1 cellular context compared by ENCODE assay signal in the genomic region with DNA sequence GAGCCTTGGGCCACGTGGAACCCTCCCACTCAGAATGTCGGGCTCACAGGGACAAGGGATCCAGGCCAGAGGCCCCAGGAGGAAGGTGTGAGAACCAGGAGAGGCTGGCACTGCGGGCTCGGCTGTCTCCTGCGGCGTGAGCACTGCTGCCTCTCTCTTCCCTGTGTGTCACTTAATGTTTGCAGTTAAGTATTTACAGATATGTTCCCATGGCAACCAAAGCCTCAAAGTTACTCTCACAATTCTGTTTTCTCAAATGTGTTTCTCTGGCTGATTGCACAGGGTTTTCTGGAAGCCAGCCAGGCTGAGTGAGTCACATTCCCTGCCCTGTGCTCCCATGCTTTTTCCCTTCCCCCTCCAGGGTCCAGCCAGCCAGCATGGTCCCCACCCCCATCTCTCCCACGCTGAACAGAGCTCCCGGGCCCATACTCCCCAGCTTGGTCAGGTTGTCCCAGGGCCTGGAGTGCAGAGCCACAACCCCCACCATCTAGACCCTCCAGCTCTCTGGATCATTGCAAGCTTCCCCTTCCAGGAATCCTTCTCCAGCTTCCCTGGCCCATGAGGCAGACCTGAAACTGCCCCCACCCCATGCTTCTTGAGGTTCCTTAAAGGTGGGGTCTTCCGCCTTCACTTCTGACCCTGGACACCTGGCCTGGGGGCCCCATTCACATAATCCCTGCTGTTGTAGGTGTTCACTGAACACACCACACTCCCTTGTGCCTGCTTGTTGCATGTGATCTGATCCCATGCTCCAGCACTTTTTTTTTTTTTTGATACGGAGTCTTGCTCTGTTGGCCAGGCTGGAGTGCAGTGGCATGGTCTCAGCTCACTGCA.
TF ChIP-seq lines count a peak whose summit lies in the region.

No MANE protein-coding gene starts in this region.

TF ChIP-seq in HepG2, 621 proteins besides CTCF, POLR2A, EP300 and RAD21 (continued from another document and continues in another):
- TF ChIP-seq ZBTB3 (CRISPR knock-in tag; IDR thresholded peaks at IDR 0.05; ENCODE audit: borderline replicate concordance, low read depth) (no peak), ZNF335 (CRISPR knock-in tag; IDR thresholded peaks at IDR 0.05) (no peak), TBP (CRISPR knock-in tag; IDR thresholded peaks at IDR 0.05) (no peak), ZNF343 (CRISPR knock-in tag; IDR thresholded peaks at IDR 0.05) (no peak), GATAD2A (CRISPR knock-in tag; IDR thresholded peaks at IDR 0.05) (peak; percentile 70), ZFP37 (CRISPR knock-in tag; IDR thresholded peaks at IDR 0.05; ENCODE audit: borderline replicate concordance) (no peak), REL (CRISPR knock-in tag; conservative IDR thresholded peaks at IDR 0.05) (no peak), GATAD1 (CRISPR knock-in tag; IDR thresholded peaks at IDR 0.05) (peak; percentile 51; the same call in 1 of the 2 replicates), HMGA1 (CRISPR knock-in tag; conservative IDR thresholded peaks at IDR 0.05) (no peak), ZNF747 (CRISPR knock-in tag; IDR thresholded peaks at IDR 0.05; ENCODE audit: borderline replicate concordance) (peak; percentile 45; the same call in 1 of the 2 replicates), MAFF (IDR thresholded peaks at IDR 0.05; ENCODE audit: low read depth, low read length) (no peak), ZNF709 (CRISPR knock-in tag; IDR thresholded peaks at IDR 0.05) (peak; percentile 97; the same call in 1 of the 2 replicates), RXRB (CRISPR knock-in tag; IDR thresholded peaks at IDR 0.05; ENCODE audit: borderline replicate concordance) (peak; percentile 50; the same call in 1 of the 2 replicates), CENPT (CRISPR knock-in tag; IDR thresholded peaks at IDR 0.05; ENCODE audit: low read depth) (no peak), U2AF1 (optimal IDR thresholded peaks at IDR 0.05; ENCODE audit: low read depth, low read length) (no peak), ATRX (CRISPR knock-in tag; IDR thresholded peaks at IDR 0.05; ENCODE audit: borderline replicate concordance) (no peak), MAFK (conservative IDR thresholded peaks at IDR 0.05 in 1 of 2, IDR thresholded peaks at IDR 0.05 in 1 of 2; ENCODE audit: low read length in 2 of 2) (no peak), HOXA7 (CRISPR knock-in tag; IDR thresholded peaks at IDR 0.05) (no peak), ZNF432 (CRISPR knock-in tag; IDR thresholded peaks at IDR 0.05; ENCODE audit: borderline replicate concordance) (no peak), ZMAT3 (CRISPR knock-in tag; conservative IDR thresholded peaks at IDR 0.05) (no peak), ZNF34 (CRISPR knock-in tag; IDR thresholded peaks at IDR 0.05; ENCODE audit: borderline replicate concordance) (no peak), HNRNPH1 (optimal IDR thresholded peaks at IDR 0.05; ENCODE audit: low read depth, low read length) (no peak), ZNF883 (CRISPR knock-in tag; IDR thresholded peaks at IDR 0.05; ENCODE audit: not compliant biosample characterization) (no peak), CBX5 (CRISPR knock-in tag; IDR thresholded peaks at IDR 0.05; ENCODE audit: borderline replicate concordance) (no peak; the same call in 1 of the 2 replicates), ZNF17 (CRISPR knock-in tag; IDR thresholded peaks at IDR 0.05) (no peak), ZNF501 (CRISPR knock-in tag; IDR thresholded peaks at IDR 0.05) (0 out of 2 replicates have a peak, but pooled peaks have one; percentile 16), KDM6A (CRISPR knock-in tag; IDR thresholded peaks at IDR 0.05; ENCODE audit: low read depth) (peak; percentile 18; the same call in 1 of the 2 replicates), TCF12 (IDR thresholded peaks at IDR 0.05) (no peak), TCF12 (CRISPR knock-in tag; IDR thresholded peaks at IDR 0.05) (no peak), GABPA (IDR thresholded peaks at IDR 0.05; ENCODE audit: low read depth, low read length) (no peak), GABPA (CRISPR knock-in tag; IDR thresholded peaks at IDR 0.05; ENCODE audit: low read depth) (no peak), ZNF160 (CRISPR knock-in tag; IDR thresholded peaks at IDR 0.05) (no peak; the same call in 1 of the 2 replicates), POLR2AphosphoS5 (IDR thresholded peaks at IDR 0.05; ENCODE audit: low read depth, low read length) (no peak), TCF7 (IDR thresholded peaks at IDR 0.05; ENCODE audit: low read depth) (no peak), ZMYM3 (CRISPR knock-in tag; IDR thresholded peaks at IDR 0.05) (peak; percentile 18; the same call in 1 of the 2 replicates), PHF8 (CRISPR knock-in tag; IDR thresholded peaks at IDR 0.05) (no peak), HOXA9 (CRISPR knock-in tag; IDR thresholded peaks at IDR 0.05; ENCODE audit: borderline replicate concordance) (no peak), ZSCAN20 (CRISPR knock-in tag; IDR thresholded peaks at IDR 0.05; ENCODE audit: borderline replicate concordance) (no peak), ZNF850 (CRISPR knock-in tag; conservative IDR thresholded peaks at IDR 0.05) (no peak), ZNF562 (CRISPR knock-in tag; IDR thresholded peaks at IDR 0.05; ENCODE audit: borderline replicate concordance) (no peak), ZNF549 (CRISPR knock-in tag; IDR thresholded peaks at IDR 0.05) (no peak), SIN3A (IDR thresholded peaks at IDR 0.05; ENCODE audit: borderline replicate concordance, low read depth, low read length) (peak; percentile 55; the same call in 1 of the 2 replicates), ZNF30 (CRISPR knock-in tag; IDR thresholded peaks at IDR 0.05) (no peak), HNRNPK (IDR thresholded peaks at IDR 0.05; ENCODE audit: low read depth, low read length, poor library complexity, severe bottlenecking) (no peak), TOE1 (CRISPR knock-in tag; IDR thresholded peaks at IDR 0.05) (no peak), IRX3 (CRISPR knock-in tag; IDR thresholded peaks at IDR 0.05; ENCODE audit: borderline replicate concordance, low read depth) (no peak), NFIC (IDR thresholded peaks at IDR 0.05; ENCODE audit: low read length) (no peak; the same call in 1 of the 2 replicates), ZNF44 (CRISPR knock-in tag; IDR thresholded peaks at IDR 0.05) (no peak), ZNF350 (CRISPR knock-in tag; IDR thresholded peaks at IDR 0.05; ENCODE audit: borderline replicate concordance, low read depth) (no peak), FOXO1 (CRISPR knock-in tag; IDR thresholded peaks at IDR 0.05) (peak; percentile 66; the same call in 1 of the 2 replicates), RCOR2 (CRISPR knock-in tag; IDR thresholded peaks at IDR 0.05) (no peak), ZNF496 (CRISPR knock-in tag; IDR thresholded peaks at IDR 0.05; ENCODE audit: insufficient replicate concordance) (no peak), ZSCAN21 (CRISPR knock-in tag; IDR thresholded peaks at IDR 0.05; ENCODE audit: borderline replicate concordance) (no peak), ZNF256 (CRISPR knock-in tag; conservative IDR thresholded peaks at IDR 0.05) (no peak), ZNF607 (CRISPR knock-in tag; IDR thresholded peaks at IDR 0.05; ENCODE audit: borderline replicate concordance) (no peak), SETDB1 (CRISPR knock-in tag; IDR thresholded peaks at IDR 0.05; ENCODE audit: borderline replicate concordance) (no peak), KLF6 (CRISPR knock-in tag; IDR thresholded peaks at IDR 0.05) (no peak), HDAC6 (IDR thresholded peaks at IDR 0.05; ENCODE audit: low read depth, low read length) (no peak)
- TF ChIP-seq, protein P1, sequence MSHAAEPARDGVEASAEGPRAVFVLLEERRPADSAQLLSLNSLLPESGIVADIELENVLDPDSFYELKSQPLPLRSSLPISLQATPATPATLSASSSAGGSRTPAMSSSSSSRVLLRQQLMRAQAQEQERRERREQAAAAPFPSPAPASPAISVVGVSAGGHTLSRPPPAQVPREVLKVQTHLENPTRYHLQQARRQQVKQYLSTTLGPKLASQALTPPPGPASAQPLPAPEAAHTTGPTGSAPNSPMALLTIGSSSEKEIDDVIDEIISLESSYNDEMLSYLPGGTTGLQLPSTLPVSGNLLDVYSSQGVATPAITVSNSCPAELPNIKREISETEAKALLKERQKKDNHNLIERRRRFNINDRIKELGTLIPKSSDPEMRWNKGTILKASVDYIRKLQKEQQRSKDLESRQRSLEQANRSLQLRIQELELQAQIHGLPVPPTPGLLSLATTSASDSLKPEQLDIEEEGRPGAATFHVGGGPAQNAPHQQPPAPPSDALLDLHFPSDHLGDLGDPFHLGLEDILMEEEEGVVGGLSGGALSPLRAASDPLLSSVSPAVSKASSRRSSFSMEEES (CRISPR knock-in tag; IDR thresholded peaks at IDR 0.05): peak; percentile 58; the same call in 1 of the 2 replicates
- TF ChIP-seq, protein P2, sequence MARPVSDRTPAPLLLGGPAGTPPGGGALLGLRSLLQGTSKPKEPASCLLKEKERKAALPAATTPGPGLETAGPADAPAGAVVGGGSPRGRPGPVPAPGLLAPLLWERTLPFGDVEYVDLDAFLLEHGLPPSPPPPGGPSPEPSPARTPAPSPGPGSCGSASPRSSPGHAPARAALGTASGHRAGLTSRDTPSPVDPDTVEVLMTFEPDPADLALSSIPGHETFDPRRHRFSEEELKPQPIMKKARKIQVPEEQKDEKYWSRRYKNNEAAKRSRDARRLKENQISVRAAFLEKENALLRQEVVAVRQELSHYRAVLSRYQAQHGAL (CRISPR knock-in tag; IDR thresholded peaks at IDR 0.05; ENCODE audit: not compliant biosample characterization): no peak
- TF ChIP-seq, protein P3, sequence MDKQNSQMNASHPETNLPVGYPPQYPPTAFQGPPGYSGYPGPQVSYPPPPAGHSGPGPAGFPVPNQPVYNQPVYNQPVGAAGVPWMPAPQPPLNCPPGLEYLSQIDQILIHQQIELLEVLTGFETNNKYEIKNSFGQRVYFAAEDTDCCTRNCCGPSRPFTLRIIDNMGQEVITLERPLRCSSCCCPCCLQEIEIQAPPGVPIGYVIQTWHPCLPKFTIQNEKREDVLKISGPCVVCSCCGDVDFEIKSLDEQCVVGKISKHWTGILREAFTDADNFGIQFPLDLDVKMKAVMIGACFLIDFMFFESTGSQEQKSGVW (CRISPR knock-in tag; IDR thresholded peaks at IDR 0.05; ENCODE audit: borderline replicate concordance): no peak
- TF ChIP-seq, protein P4, sequence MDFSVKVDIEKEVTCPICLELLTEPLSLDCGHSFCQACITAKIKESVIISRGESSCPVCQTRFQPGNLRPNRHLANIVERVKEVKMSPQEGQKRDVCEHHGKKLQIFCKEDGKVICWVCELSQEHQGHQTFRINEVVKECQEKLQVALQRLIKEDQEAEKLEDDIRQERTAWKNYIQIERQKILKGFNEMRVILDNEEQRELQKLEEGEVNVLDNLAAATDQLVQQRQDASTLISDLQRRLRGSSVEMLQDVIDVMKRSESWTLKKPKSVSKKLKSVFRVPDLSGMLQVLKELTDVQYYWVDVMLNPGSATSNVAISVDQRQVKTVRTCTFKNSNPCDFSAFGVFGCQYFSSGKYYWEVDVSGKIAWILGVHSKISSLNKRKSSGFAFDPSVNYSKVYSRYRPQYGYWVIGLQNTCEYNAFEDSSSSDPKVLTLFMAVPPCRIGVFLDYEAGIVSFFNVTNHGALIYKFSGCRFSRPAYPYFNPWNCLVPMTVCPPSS (IDR thresholded peaks at IDR 0.05): no peak
- TF ChIP-seq, protein P5, sequence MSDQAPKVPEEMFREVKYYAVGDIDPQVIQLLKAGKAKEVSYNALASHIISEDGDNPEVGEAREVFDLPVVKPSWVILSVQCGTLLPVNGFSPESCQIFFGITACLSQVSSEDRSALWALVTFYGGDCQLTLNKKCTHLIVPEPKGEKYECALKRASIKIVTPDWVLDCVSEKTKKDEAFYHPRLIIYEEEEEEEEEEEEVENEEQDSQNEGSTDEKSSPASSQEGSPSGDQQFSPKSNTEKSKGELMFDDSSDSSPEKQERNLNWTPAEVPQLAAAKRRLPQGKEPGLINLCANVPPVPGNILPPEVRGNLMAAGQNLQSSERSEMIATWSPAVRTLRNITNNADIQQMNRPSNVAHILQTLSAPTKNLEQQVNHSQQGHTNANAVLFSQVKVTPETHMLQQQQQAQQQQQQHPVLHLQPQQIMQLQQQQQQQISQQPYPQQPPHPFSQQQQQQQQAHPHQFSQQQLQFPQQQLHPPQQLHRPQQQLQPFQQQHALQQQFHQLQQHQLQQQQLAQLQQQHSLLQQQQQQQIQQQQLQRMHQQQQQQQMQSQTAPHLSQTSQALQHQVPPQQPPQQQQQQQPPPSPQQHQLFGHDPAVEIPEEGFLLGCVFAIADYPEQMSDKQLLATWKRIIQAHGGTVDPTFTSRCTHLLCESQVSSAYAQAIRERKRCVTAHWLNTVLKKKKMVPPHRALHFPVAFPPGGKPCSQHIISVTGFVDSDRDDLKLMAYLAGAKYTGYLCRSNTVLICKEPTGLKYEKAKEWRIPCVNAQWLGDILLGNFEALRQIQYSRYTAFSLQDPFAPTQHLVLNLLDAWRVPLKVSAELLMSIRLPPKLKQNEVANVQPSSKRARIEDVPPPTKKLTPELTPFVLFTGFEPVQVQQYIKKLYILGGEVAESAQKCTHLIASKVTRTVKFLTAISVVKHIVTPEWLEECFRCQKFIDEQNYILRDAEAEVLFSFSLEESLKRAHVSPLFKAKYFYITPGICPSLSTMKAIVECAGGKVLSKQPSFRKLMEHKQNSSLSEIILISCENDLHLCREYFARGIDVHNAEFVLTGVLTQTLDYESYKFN (CRISPR knock-in tag; conservative IDR thresholded peaks at IDR 0.05): peak; percentile 68
- TF ChIP-seq, protein P6, sequence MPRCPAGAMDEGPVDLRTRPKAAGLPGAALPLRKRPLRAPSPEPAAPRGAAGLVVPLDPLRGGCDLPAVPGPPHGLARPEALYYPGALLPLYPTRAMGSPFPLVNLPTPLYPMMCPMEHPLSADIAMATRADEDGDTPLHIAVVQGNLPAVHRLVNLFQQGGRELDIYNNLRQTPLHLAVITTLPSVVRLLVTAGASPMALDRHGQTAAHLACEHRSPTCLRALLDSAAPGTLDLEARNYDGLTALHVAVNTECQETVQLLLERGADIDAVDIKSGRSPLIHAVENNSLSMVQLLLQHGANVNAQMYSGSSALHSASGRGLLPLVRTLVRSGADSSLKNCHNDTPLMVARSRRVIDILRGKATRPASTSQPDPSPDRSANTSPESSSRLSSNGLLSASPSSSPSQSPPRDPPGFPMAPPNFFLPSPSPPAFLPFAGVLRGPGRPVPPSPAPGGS (CRISPR knock-in tag; IDR thresholded peaks at IDR 0.05): 0 out of 2 replicates have a peak, but pooled peaks have one; percentile 49
- TF ChIP-seq, protein P7, sequence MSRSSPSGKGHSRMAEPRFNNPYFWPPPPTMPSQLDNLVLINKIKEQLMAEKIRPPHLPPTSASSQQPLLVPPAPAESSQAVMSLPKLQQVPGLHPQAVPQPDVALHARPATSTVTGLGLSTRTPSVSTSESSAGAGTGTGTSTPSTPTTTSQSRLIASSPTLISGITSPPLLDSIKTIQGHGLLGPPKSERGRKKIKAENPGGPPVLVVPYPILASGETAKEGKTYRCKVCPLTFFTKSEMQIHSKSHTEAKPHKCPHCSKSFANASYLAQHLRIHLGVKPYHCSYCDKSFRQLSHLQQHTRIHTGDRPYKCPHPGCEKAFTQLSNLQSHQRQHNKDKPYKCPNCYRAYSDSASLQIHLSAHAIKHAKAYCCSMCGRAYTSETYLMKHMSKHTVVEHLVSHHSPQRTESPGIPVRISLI (CRISPR knock-in tag; IDR thresholded peaks at IDR 0.05; ENCODE audit: borderline replicate concordance): no peak
